Comparison of ENCODE assay signal across 9 cellular contexts in genomic region chr6:6131492-6132109, GRCh38.
DNase-seq lines count a peak whose midpoint lies in the region; ATAC-seq and TF ChIP-seq lines count a peak whose summit lies in the region.
"Had no signal": no experiment of that assay in that cellular context is flagged by ENCODE, and none has a peak within 500 bp of the region (broad histone marks: within the 10 kb centered on the region; RNA-seq: fewer than 3 reads in every experiment).

No MANE protein-coding gene starts in this region.

- no peak overlapping the region for H3K4me3 Mint-ChIP-seq in neural crest cell

- TF ChIP-seq EP300 in Ishikawa (IDR thresholded peaks at IDR 0.05; ENCODE audit: borderline replicate concordance): no peak

- H3K9me3 ChIP-seq in MG63: no peaks in the 10 kb centered on the region

- H3K36me3 Mint-ChIP-seq in neural crest cell (ENCODE audit: low read depth): no peaks in the 10 kb centered on the region

- H3K27me3 ChIP-seq in MG63: peaks cover 6% of the 10 kb centered on the region; the same call in 1 of the 2 replicates

- peak; percentile 48 for TF ChIP-seq RAD21 in Ishikawa (IDR thresholded peaks at IDR 0.05; ENCODE audit: low read depth)

- TF ChIP-seq CTCF in cardiac fibroblast (IDR thresholded peaks at IDR 0.05; ENCODE audit: low read depth, low read length): peak; percentile 28
- TF ChIP-seq CTCF in neural crest cell (conservative IDR thresholded peaks at IDR 0.05): peak; percentile 63

- H3K4me3 ChIP-seq in cardiac fibroblast (replicated peaks in 1 of 2; ENCODE audit: low read depth in 2 of 2, low read length in 2 of 2) (no peak overlapping the region), MG63 (no peak overlapping the region)

- peaks cover 6% of the 10 kb centered on the region for H3K27me3 Mint-ChIP-seq in neural crest cell (ENCODE audit: low read depth)

- ATAC-seq in HG03378 (IDR thresholded peaks at IDR 0.05; ENCODE audit: unreplicated experiment): no peak

- H3K27ac Mint-ChIP-seq in neural crest cell (ENCODE audit: unreplicated experiment): no peak overlapping the region

- DNase-seq in NOMO-1 treated with DMSO at 0.1 percent for 48 hours (lab: John Stamatoyannopoulos, UW; ENCODE audit: unreplicated experiment) (peak; percentile 1), NOMO-1 (lab: John Stamatoyannopoulos, UW; ENCODE audit: unreplicated experiment in 2 of 2) (no peak), cardiac fibroblast (ENCODE audit: low read depth in 2 of 2) (peak in 1 of 2 donors; percentile 5), neural crest cell (ENCODE audit: low read depth, low spot score) (no peak), NCI-H1105 treated with DMSO at 0.1 percent for 48 hours (lab: John Stamatoyannopoulos, UW) (no peak), MG63 (no peak)
- DNase-seq: NCI-H2107 had no signal

- H3K9me3 Mint-ChIP-seq in neural crest cell: no peaks in the 10 kb centered on the region

- no peaks in the 10 kb centered on the region for H3K36me3 ChIP-seq in MG63

- no peaks in the 10 kb centered on the region for H3K4me1 Mint-ChIP-seq in neural crest cell

TF ChIP-seq in Ishikawa, 13 proteins besides CTCF, POLR2A, EP300 and RAD21:
- no peak for TF ChIP-seq ZBTB7A (IDR thresholded peaks at IDR 0.05; ENCODE audit: low read depth)
- no peak for TF ChIP-seq NFIC (IDR thresholded peaks at IDR 0.05)
- TF ChIP-seq EGR1 (IDR thresholded peaks at IDR 0.05): no peak
- no peak for TF ChIP-seq CEBPB (IDR thresholded peaks at IDR 0.05)
